16 cellular contexts compared by ENCODE assay signal in the genomic region with DNA sequence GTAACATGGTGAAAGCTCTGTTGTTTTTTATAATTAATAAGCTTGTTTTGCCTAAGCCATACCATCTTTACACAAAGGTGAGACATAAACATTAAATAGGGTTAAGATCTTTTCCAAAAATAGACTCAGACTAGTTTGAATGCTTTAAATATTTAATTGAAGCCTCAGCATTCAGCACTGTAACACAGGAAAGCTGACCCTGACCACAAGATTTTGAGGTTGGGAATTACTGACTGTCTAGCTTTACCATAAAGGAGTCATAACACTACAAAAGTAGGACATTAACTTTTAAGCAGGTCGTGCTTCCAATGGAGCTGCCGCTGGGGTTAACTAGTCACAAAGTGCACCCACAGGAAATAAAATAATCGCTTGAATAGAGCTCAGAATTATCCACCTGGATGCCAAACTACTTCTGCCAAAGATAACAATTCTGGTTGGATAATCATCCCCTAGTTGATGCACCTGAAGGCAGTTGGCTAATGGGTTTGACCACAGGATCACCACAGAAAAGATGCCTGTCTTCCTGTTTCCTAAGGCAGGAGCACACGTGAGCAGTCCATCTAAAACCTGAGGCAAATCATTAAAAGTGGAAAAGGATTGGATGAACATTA.
A peak's percentile ranks its signal among the peaks of the same experiment; 100 is the strongest.
DNase-seq lines count a peak whose midpoint lies in the region; ATAC-seq and TF ChIP-seq lines count a peak whose summit lies in the region.
"Had no signal": no experiment of that assay in that cellular context is flagged by ENCODE, and none has a peak within 500 bp of the region (broad histone marks: within the 10 kb centered on the region; RNA-seq: fewer than 3 reads in every experiment).

No MANE protein-coding gene starts in this region.

- no peak for ATAC-seq in GM18861 (IDR thresholded peaks at IDR 0.05; ENCODE audit: unreplicated experiment)
- ATAC-seq: stimulated activated effector memory CD8-positive, alpha-beta T cell treated with anti-CD3 and anti-CD28 coated beads, Interleukin-12 subunit alpha, Interleukin-12 subunit beta, amount 100 ng/mL, for 72 hours; upper lobe of right lung had no signal

- H3K27ac Mint-ChIP-seq in CD14-positive monocyte = no peak overlapping the region
- H3K27ac Mint-ChIP-seq: stimulated activated effector memory CD8-positive, alpha-beta T cell treated with anti-CD3 and anti-CD28 coated beads, Interleukin-12 subunit alpha, Interleukin-12 subunit beta, amount 100 ng/mL, for 72 hours had no signal

- H3K4me3 Mint-ChIP-seq in CD14-positive monocyte = no peak overlapping the region
- H3K4me3 Mint-ChIP-seq: stimulated activated effector memory CD8-positive, alpha-beta T cell treated with anti-CD3 and anti-CD28 coated beads, Interleukin-12 subunit alpha, Interleukin-12 subunit beta, amount 100 ng/mL, for 72 hours had no signal

- DNase-seq in Caki2 (ENCODE audit: low read depth) = peak; percentile 96
- DNase-seq in NCI-H146 treated with DMSO at 0.1 percent for 48 hours (lab: John Stamatoyannopoulos, UW; ENCODE audit: unreplicated experiment) = peak; percentile 45
- peak; percentile 37 for DNase-seq in amniotic epithelial cell (ENCODE audit: low read depth)
- peak; percentile 99 for DNase-seq in kidney tubule cell (ENCODE audit: low spot score)
- DNase-seq in NAMALWA (ENCODE audit: low spot score) = no peak
- no peak for DNase-seq in CD14-positive monocyte (ENCODE audit: low spot score)
- no peak for DNase-seq in NCI-H69 (lab: John Stamatoyannopoulos, UW)
- DNase-seq: activated naive CD4-positive, alpha-beta T cell treated with Interleukin-2 at 50 U/mL for 16 hours; brain microvascular endothelial cell; DMS79 treated with DMSO at 0.1 percent for 48 hours; NCI-H1092; NCI-H524 treated with DMSO at 0.1 percent for 48 hours; nucleus accumbens; upper lobe of right lung had no signal

- intact Hi-C loops in CD14-positive monocyte (cut with micrococcal nuclease) = loop anchor here in 1 of 2 donors (10.0 kb wide), 1 partner anchor 259 kb away; no protein-coding TSS in a partner anchor

- H3K4me1 Mint-ChIP-seq in CD14-positive monocyte = peaks cover 14% of the 10 kb centered on the region
- H3K4me1 Mint-ChIP-seq: stimulated activated effector memory CD8-positive, alpha-beta T cell treated with anti-CD3 and anti-CD28 coated beads, Interleukin-12 subunit alpha, Interleukin-12 subunit beta, amount 100 ng/mL, for 72 hours had no signal

- H3K9me3 Mint-ChIP-seq in CD14-positive monocyte = no peaks in the 10 kb centered on the region

- peaks cover 0 to 3% (median 0%) of the 10 kb centered on the region in 3 donors for H3K27me3 Mint-ChIP-seq in CD14-positive monocyte (ENCODE audit: low read depth in 3 of 3)

- in situ Hi-C loops in Caki2 (cut with HindIII; ENCODE audit: low pct_unique_long_range_greater_than_20kb, low sequenced_read_pairs) = no loop called here

- H3K36me3 Mint-ChIP-seq in CD14-positive monocyte = no peaks in the 10 kb centered on the region
- H3K36me3 Mint-ChIP-seq: stimulated activated effector memory CD8-positive, alpha-beta T cell treated with anti-CD3 and anti-CD28 coated beads, Interleukin-12 subunit alpha, Interleukin-12 subunit beta, amount 100 ng/mL, for 72 hours had no signal

- TF ChIP-seq CTCF in CD14-positive monocyte (IDR thresholded peaks at IDR 0.05) = no peak

Comparison
In these comparisons a context has a peak if more than half of its experiments do, and no peak if none do; other contexts are left out.
1. DNase-seq: peak in Caki2 (single experiment), NCI-H146 treated with DMSO at 0.1 percent for 48 hours (single experiment), amniotic epithelial cell (single experiment) and kidney tubule cell (single experiment); none in NAMALWA (single experiment), CD14-positive monocyte (single experiment) and NCI-H69 (single experiment).